In genomic region chr5:173055983-173056782, GRCh38 we compare ENCODE assay signal across 8 cellular contexts. TPM values are rescaled to one million over a fixed set of nuclear protein-coding genes. Genes with fewer than 3 reads are reported as not detected.
DNase-seq lines count a peak whose midpoint lies in the region; ATAC-seq, FAIRE-seq and TF ChIP-seq lines count a peak whose summit lies in the region.

Gene CREBRF, plus strand, starts transcription at chr5:173056352. Its CDS starts 24,424 bp downstream, at chr5:173080776.

- peaks cover 33% of the 10 kb centered on the region for H3K4me1 Mint-ChIP-seq in Calu3 (ENCODE audit: low read depth, unreplicated experiment)
- peaks cover 35% of the 10 kb centered on the region for H3K4me1 Mint-ChIP-seq in activated CD8-positive, alpha-beta memory T cell treated with anti-CD3 and anti-CD28 coated beads, Interleukin-2, amount 10 ng/mL, durations not matched to agents 7 days and 5 days

- H3K4me3 ChIP-seq in HUES48 (ENCODE audit: low read depth, low read length) (peak within 1 kb of the TSS; percentile 97), NT2/D1 (ENCODE audit: insufficient read length, low read depth) (peak within 1 kb of the TSS; percentile 75), H1 (ENCODE audit: extremely low read depth in 1 of 4, insufficient read depth in 2 of 4, low read depth in 3 of 4, low read length in 4 of 4) (peak within 1 kb of the TSS; percentile 68 to 95 (median 83)), mesendoderm (ENCODE audit: low read length) (peak within 1 kb of the TSS; percentile 66)

- peak within 1 kb of the TSS; percentile 92 for H3K27ac Mint-ChIP-seq in Calu3 (ENCODE audit: unreplicated experiment)
- peak within 1 kb of the TSS; percentile 92 for H3K27ac Mint-ChIP-seq in activated CD8-positive, alpha-beta memory T cell treated with anti-CD3 and anti-CD28 coated beads, Interleukin-2, amount 10 ng/mL, durations not matched to agents 7 days and 5 days

- intact Hi-C loops in Calu3 (cut with micrococcal nuclease; ENCODE audit: unreplicated experiment): loop anchor here (2.0 kb wide), 1 partner anchor 39 kb away; no protein-coding TSS in a partner anchor

- no TSS peak for BruUV-seq in Calu3 (replicated peaks; lab: Mats Ljungman, UMichigan)

- H3K23me2 ChIP-seq in H1 (ENCODE audit: low read depth, low read length): peaks cover 11% of the 10 kb centered on the region

- no peaks in the 10 kb centered on the region for H3K79me1 ChIP-seq in H1 (ENCODE audit: low read depth, low read length)
- no peaks in the 10 kb centered on the region for H3K79me1 ChIP-seq in mesendoderm (ENCODE audit: low read length)

- 0 out of 2 replicates have a peak within 1 kb of the TSS, but pooled peaks have one; percentile 75 for H3K9ac ChIP-seq in HUES48 (ENCODE audit: low read depth, low read length)
- H3K9ac ChIP-seq in NT2/D1 (ENCODE audit: insufficient read length, low read depth): peak within 1 kb of the TSS; percentile 72
- peak within 1 kb of the TSS; percentile 43 to 76 (median 56) for H3K9ac ChIP-seq in H1 (replicated peaks in 1 of 4; ENCODE audit: extremely low read depth in 1 of 4, low read depth in 3 of 4, low read length in 3 of 4)
- peak within 1 kb of the TSS; percentile 70 for H3K9ac ChIP-seq in mesendoderm (ENCODE audit: low read length)

- H2BK120ac ChIP-seq in H1 (replicated peaks; ENCODE audit: low read depth, low read length) (no peak within 1 kb of the TSS), mesendoderm (ENCODE audit: low read depth, low read length) (no peak within 1 kb of the TSS)

- H3K4me2 ChIP-seq in H1 (ENCODE audit: insufficient read depth in 1 of 2, low read depth in 2 of 2, low read length in 2 of 2) (peak within 1 kb of the TSS; percentile 85 to 100), mesendoderm (ENCODE audit: low read length) (peak within 1 kb of the TSS; percentile 82)

- H2BK20ac ChIP-seq in H1 (ENCODE audit: low read length): no peak within 1 kb of the TSS

- no peak for TF ChIP-seq POLR2A in H1 (IDR thresholded peaks at IDR 0.05; ENCODE audit: control extremely low read depth in 1 of 2, low read depth in 2 of 2, low read length in 2 of 2)

- H3K14ac ChIP-seq in H1 (ENCODE audit: insufficient read length): no peak within 1 kb of the TSS

- TF ChIP-seq CTCF in Calu3 (IDR thresholded peaks at IDR 0.05; ENCODE audit: unreplicated experiment) (no peak), H1 (IDR thresholded peaks at IDR 0.05; ENCODE audit: control extremely low read depth in 1 of 3, insufficient read depth in 1 of 3, low read depth in 1 of 3, low read length in 3 of 3) (no peak)

- H3K56ac ChIP-seq in H1 (replicated peaks; ENCODE audit: insufficient read length, low read depth, low read length): no peak within 1 kb of the TSS
- H3K56ac ChIP-seq in mesendoderm (ENCODE audit: low read length): peak within 1 kb of the TSS; percentile 84

- TF ChIP-seq EP300 in H1 (IDR thresholded peaks at IDR 0.05; ENCODE audit: borderline replicate concordance in 1 of 2, low read depth in 2 of 2, low read length in 2 of 2): no peak

- H3K18ac ChIP-seq in H1 (ENCODE audit: extremely low read depth, low read length) (no peak within 1 kb of the TSS), mesendoderm (ENCODE audit: low read length) (no peak within 1 kb of the TSS)

- H2AFZ ChIP-seq in H1 (ENCODE audit: low read length): peak within 1 kb of the TSS; percentile 99

- CTCF ChIA-PET in Calu3 (lab: Charles Lee): interaction anchor here (1.3 to 1.7 kb wide), 6 partner anchors 21 to 78 kb away, joined by 3 to 25 read pairs (median 6); partner anchors contain the start of gene ATP6V0E1
- CTCF ChIA-PET in activated CD8-positive, alpha-beta memory T cell treated with anti-CD3 and anti-CD28 coated beads, Interleukin-2, amount 10 ng/mL, durations not matched to agents 7 days and 5 days (lab: Charles Lee): interaction anchor here (1.0 to 1.8 kb wide), 5 partner anchors 9 to 284 kb away, joined by 3 to 13 read pairs (median 6); partner anchors contain the start of gene ATP6V0E1
- CTCF ChIA-PET in H1 (lab: Charles Lee; ENCODE audit: partially characterized antibody): interaction anchor here (1.3 to 1.6 kb wide), 3 partner anchors 46 to 111 kb away, joined by 3 to 6 read pairs (median 4); no protein-coding TSS in a partner anchor

- H3K4ac ChIP-seq in H1 (replicated peaks; ENCODE audit: insufficient read length, low read depth, low read length) (no peak within 1 kb of the TSS), mesendoderm (ENCODE audit: low read depth, low read length) (no peak within 1 kb of the TSS)

- H3K9me3 ChIP-seq in HUES48 (ENCODE audit: control insufficient read depth, insufficient read depth, low read length) (no peaks in the 10 kb centered on the region), NT2/D1 (ENCODE audit: insufficient read depth, low read length) (no peaks in the 10 kb centered on the region), H1 (ENCODE audit: insufficient read depth in 2 of 2, low read depth in 1 of 2, low read length in 1 of 2) (no peaks in the 10 kb centered on the region)

- peak within 1 kb of the TSS; percentile 95 for H3K27ac ChIP-seq in HUES48 (ENCODE audit: low read depth, low read length)
- no peak within 1 kb of the TSS; the same call in 1 of the 2 replicates for H3K27ac ChIP-seq in H1 (ENCODE audit: low read depth, low read length)
- H3K27ac ChIP-seq in mesendoderm (ENCODE audit: low read depth, low read length): peak within 1 kb of the TSS; percentile 83

- H2BK15ac ChIP-seq in H1 (ENCODE audit: low read length): 0 out of 2 replicates have a peak within 1 kb of the TSS, but pooled peaks have one; percentile 13
- H2BK15ac ChIP-seq in mesendoderm (replicated peaks; ENCODE audit: low read depth): no peak within 1 kb of the TSS

- peak; percentile 99 for DNase-seq in Calu3
- peak; percentile 78 for DNase-seq in NT2/D1 (ENCODE audit: low read depth, low spot score)
- peak; percentile 98 for DNase-seq in activated CD8-positive, alpha-beta memory T cell treated with anti-CD3 and anti-CD28 coated beads, Interleukin-2, amount 10 ng/mL, durations not matched to agents 7 days and 5 days
- DNase-seq in H1 (ENCODE audit: low read depth in 1 of 2, low spot score in 2 of 2): peak; percentile 73 to 95
- peak; percentile 97 for DNase-seq in mesendoderm
- DNase-seq in stimulated activated CD8-positive, alpha-beta memory T cell treated with anti-CD3 and anti-CD28 coated beads, Interleukin-12 subunit alpha, Interleukin-12 subunit beta, amount 100 ng/mL, for 4 hours (ENCODE audit: low read depth): peak; percentile 98

- no peaks in the 10 kb centered on the region for H4K20me1 ChIP-seq in H1 (replicated peaks in 1 of 2; ENCODE audit: control insufficient read depth in 1 of 2, insufficient read depth in 2 of 2, low read length in 2 of 2)

- H2BK12ac ChIP-seq in H1 (ENCODE audit: low read depth, low read length): no peak within 1 kb of the TSS

- peak within 1 kb of the TSS; percentile 98 for H3K4me3 Mint-ChIP-seq in Calu3 (ENCODE audit: low read depth, unreplicated experiment)
- peak within 1 kb of the TSS; percentile 86 for H3K4me3 Mint-ChIP-seq in activated CD8-positive, alpha-beta memory T cell treated with anti-CD3 and anti-CD28 coated beads, Interleukin-2, amount 10 ng/mL, durations not matched to agents 7 days and 5 days

- peaks cover 31% of the 10 kb centered on the region for H3K36me3 Mint-ChIP-seq in Calu3 (ENCODE audit: insufficient read depth, unreplicated experiment)
- H3K36me3 Mint-ChIP-seq in activated CD8-positive, alpha-beta memory T cell treated with anti-CD3 and anti-CD28 coated beads, Interleukin-2, amount 10 ng/mL, durations not matched to agents 7 days and 5 days: no peaks in the 10 kb centered on the region

- POLR2A ChIA-PET in H1 (lab: Charles Lee; ENCODE audit: partially characterized antibody): interaction anchor here (1.0 kb wide), 1 partner anchor 25 kb away, joined by 3 read pairs; no protein-coding TSS in a partner anchor

- H4K91ac ChIP-seq in H1 (replicated peaks; ENCODE audit: insufficient read length, low read length): no peak within 1 kb of the TSS

- H3K36me3 ChIP-seq in HUES48 (ENCODE audit: control insufficient read depth, insufficient read depth, low read length) (no peaks in the 10 kb centered on the region), NT2/D1 (ENCODE audit: insufficient read depth, insufficient read length, low read length) (no peaks in the 10 kb centered on the region), H1 (ENCODE audit: control insufficient read depth in 2 of 4, insufficient read depth in 4 of 4, low read length in 3 of 4) (no peaks in the 10 kb centered on the region), mesendoderm (ENCODE audit: control insufficient read depth, insufficient read depth, low read length) (no peaks in the 10 kb centered on the region)

- H2AK5ac ChIP-seq in H1 (ENCODE audit: low read depth, low read length) (no peak within 1 kb of the TSS), mesendoderm (ENCODE audit: low read length) (no peak within 1 kb of the TSS)

- H3K23ac ChIP-seq in H1 (ENCODE audit: insufficient read length): no peak within 1 kb of the TSS
- no peak within 1 kb of the TSS for H3K23ac ChIP-seq in mesendoderm (ENCODE audit: low read length)

- H3K27me3 ChIP-seq in HUES48 (ENCODE audit: control insufficient read depth, insufficient read depth, low read length): no peaks in the 10 kb centered on the region
- H3K27me3 ChIP-seq in NT2/D1 (ENCODE audit: insufficient read depth, insufficient read length): peaks cover 20% of the 10 kb centered on the region
- H3K27me3 ChIP-seq in H1 (replicated peaks in 1 of 4; ENCODE audit: control insufficient read depth in 3 of 4, extremely low read depth in 1 of 4, insufficient read depth in 3 of 4, low read length in 3 of 4): no peaks in the 10 kb centered on the region
- no peaks in the 10 kb centered on the region for H3K27me3 ChIP-seq in mesendoderm (ENCODE audit: insufficient read depth, low read length, poor library complexity)

- FAIRE-seq in H1 (lab: Jason Lieb, UNC): no peak

- H4K5ac ChIP-seq in H1 (ENCODE audit: insufficient read length, low read depth, low read length) (no peak within 1 kb of the TSS), mesendoderm (ENCODE audit: low read length) (no peak within 1 kb of the TSS)

- 0 out of 2 replicates have a peak within 1 kb of the TSS, but pooled peaks have one; percentile 5 for H2BK5ac ChIP-seq in H1 (ENCODE audit: low read depth, low read length)
- H2BK5ac ChIP-seq in mesendoderm (ENCODE audit: low read length): no peak within 1 kb of the TSS

- no peaks in the 10 kb centered on the region for H3K27me3 Mint-ChIP-seq in Calu3 (ENCODE audit: unreplicated experiment)
- peaks cover 4% of the 10 kb centered on the region for H3K27me3 Mint-ChIP-seq in activated CD8-positive, alpha-beta memory T cell treated with anti-CD3 and anti-CD28 coated beads, Interleukin-2, amount 10 ng/mL, durations not matched to agents 7 days and 5 days

- H3K9me3 Mint-ChIP-seq in Calu3 (ENCODE audit: low read depth, unreplicated experiment): no peaks in the 10 kb centered on the region
- H3K9me3 Mint-ChIP-seq in activated CD8-positive, alpha-beta memory T cell treated with anti-CD3 and anti-CD28 coated beads, Interleukin-2, amount 10 ng/mL, durations not matched to agents 7 days and 5 days (ENCODE audit: low read depth): no peaks in the 10 kb centered on the region

- 1% methylated on average over 30 of the region's 74 CpGs; no CpG with 5 or more reads in 1 of the 2 experiments for WGBS in H1 (ENCODE audit: extremely low coverage in 1 of 2, insufficient coverage in 1 of 2, insufficient read length in 1 of 2, insufficient replicate concordance in 2 of 2, low coverage in 1 of 2, low lambda C conversion rate in 2 of 2, missing lambda C conversion rate in 1 of 2), 2 experiments
- WGBS in mesendoderm (ENCODE audit: extremely low coverage, insufficient coverage, low lambda C conversion rate): no CpG with 5 or more reads among the region's 74 CpGs

- ATAC-seq in GM21423 (IDR thresholded peaks at IDR 0.05; ENCODE audit: unreplicated experiment): peak; percentile 75
- peak; percentile 77 for ATAC-seq in activated CD8-positive, alpha-beta memory T cell treated with anti-CD3 and anti-CD28 coated beads, Interleukin-2, amount 10 ng/mL, durations not matched to agents 7 days and 5 days

- H4K8ac ChIP-seq in H1 (ENCODE audit: extremely low read depth, insufficient read depth, low read length) (peak within 1 kb of the TSS; percentile 48), mesendoderm (ENCODE audit: low read depth, low read length) (no peak within 1 kb of the TSS)

- H3K79me2 ChIP-seq in H1 (ENCODE audit: control insufficient read depth in 1 of 2, insufficient read depth in 2 of 2, low read length in 2 of 2) (peaks cover 0 to 5% of the 10 kb centered on the region in 2 experiments; a peak in 2 of 4 replicates), mesendoderm (ENCODE audit: control insufficient read depth, insufficient read depth, low read length) (no peaks in the 10 kb centered on the region)

- TF ChIP-seq RAD21 in H1 (IDR thresholded peaks at IDR 0.05 in 1 of 2, conservative IDR thresholded peaks at IDR 0.05 in 1 of 2; ENCODE audit: low read depth in 2 of 2, low read length in 2 of 2): no peak

- peaks cover 6% of the 10 kb centered on the region; the same call in 1 of the 2 replicates for H3K4me1 ChIP-seq in HUES48 (ENCODE audit: control insufficient read depth, insufficient read depth, low read length)
- no peaks in the 10 kb centered on the region for H3K4me1 ChIP-seq in NT2/D1 (ENCODE audit: insufficient read depth, insufficient read length)
- peaks cover 0 to 8% (median 4%) of the 10 kb centered on the region in 4 experiments; a peak in 4 of 7 replicates for H3K4me1 ChIP-seq in H1 (replicated peaks in 1 of 4; ENCODE audit: control insufficient read depth in 3 of 4, insufficient read depth in 4 of 4, low read length in 3 of 4)
- H3K4me1 ChIP-seq in mesendoderm (ENCODE audit: control insufficient read depth, low read depth, low read length): peaks cover 5% of the 10 kb centered on the region

RNA-seq across cellular contexts. Expression of gene CREBRF, which starts in this region (rescaled TPM):
- total RNA-seq in Calu3 (2022): 16.7 and 18.2 TPM in 2 replicates
- total RNA-seq in activated CD8-positive, alpha-beta memory T cell treated with anti-CD3 and anti-CD28 coated beads, Interleukin-2, amount 10 ng/mL, durations not matched to agents 7 days and 5 days: 10 to 100 TPM; 11.2 to 14.7 TPM
- total RNA-seq in H1 (2021; fragmentation: NEBNext Ultra II Directional; extraction: Animal tissue kit (Norgen Biotek cat#: 25700)): 4.7 and 5.0 TPM in 2 replicates
- polyA plus RNA-seq in H1 (2011; rRNA removed): 0.86 and 1.2 TPM in 2 replicates
- 1.5 TPM for polyA plus RNA-seq in H1 (2011; cell fraction: cytosol; rRNA removed)
- 4.0 TPM for polyA plus RNA-seq in H1 (2011; cell fraction: nucleus; rRNA removed)
- 1.7 to 3.2 TPM (median 2.4 TPM) in 4 replicates for polyA plus RNA-seq in H1 (2012, experiment 1 of 2)
- polyA plus RNA-seq in H1 (2012, experiment 2 of 2): 0.10 TPM
- 2.3 TPM for polyA plus RNA-seq in H1 (2013, experiment 1 of 2)
- 2.5 TPM for polyA plus RNA-seq in H1 (2013, experiment 2 of 2)
- polyA minus RNA-seq in H1 (2011; rRNA and poly(A)+ RNA removed): 10.0 and 10.1 TPM in 2 replicates
- 5.9 TPM for polyA minus RNA-seq in H1 (2011; cell fraction: cytosol; rRNA and poly(A)+ RNA removed)
- 20.4 TPM for polyA minus RNA-seq in H1 (2011; cell fraction: nucleus; rRNA and poly(A)+ RNA removed)
- 1.0 TPM for polyA plus RNA-seq in mesendoderm (2013, experiment 1 of 2)
- 1.1 TPM for polyA plus RNA-seq in mesendoderm (2013, experiment 2 of 2)
